ENCODE assay signal across 8 cellular contexts in genomic region chrX:8815460-8816065, GRCh38. TPM values are rescaled to one million over a fixed set of nuclear protein-coding genes. Genes with fewer than 3 reads are reported as not detected.
A peak's percentile ranks its signal among the peaks of the same experiment; 100 is the strongest.
DNase-seq lines count a peak whose midpoint lies in the region; ATAC-seq, FAIRE-seq and TF ChIP-seq lines count a peak whose summit lies in the region.

No MANE protein-coding gene starts in this region.

- no peak overlapping the region for H3K27ac Mint-ChIP-seq in naive B cell

- peak; percentile 99 for FAIRE-seq in A549 (lab: Jason Lieb, UNC)

- no peak overlapping the region for H2AFZ ChIP-seq in OCI-LY1 (ENCODE audit: low read length)

- CTCF ChIA-PET in A549 (lab: Yijun Ruan, JAX), result interaction anchor here (0.6 to 2.1 kb wide), 19 partner anchors 11 to 1047 kb away, joined by 3 to 23 read pairs (median 3); no protein-coding TSS in a partner anchor

- no peaks in the 10 kb centered on the region for H3K9me3 Mint-ChIP-seq in naive B cell

- ATAC-seq in A549 (peak; percentile 62 to 79; a peak in 4 of 6 replicates), HG03175 (IDR thresholded peaks at IDR 0.05; ENCODE audit: unreplicated experiment) (peak; percentile 60), naive B cell (ENCODE audit: low read depth in 2 of 2) (peak in 1 of 2 donors; percentile 25), GM19452 (IDR thresholded peaks at IDR 0.05; ENCODE audit: unreplicated experiment) (no peak), GM19455 (IDR thresholded peaks at IDR 0.05; ENCODE audit: unreplicated experiment) (no peak)

- H4K20me1 ChIP-seq in OCI-LY1 (ENCODE audit: insufficient read depth, low read length), result no peaks in the 10 kb centered on the region

- no peaks in the 10 kb centered on the region for H3K4me1 ChIP-seq in A549
- H3K4me1 ChIP-seq in OCI-LY1 (ENCODE audit: insufficient read depth, low read length, severe bottlenecking), result no peaks in the 10 kb centered on the region

- H3K4me1 Mint-ChIP-seq in naive B cell, result no peaks in the 10 kb centered on the region

- H3K9ac ChIP-seq in OCI-LY1 (ENCODE audit: low read length), result no peak overlapping the region

- H3K9me3 ChIP-seq in A549 (no peaks in the 10 kb centered on the region), OCI-LY1 (ENCODE audit: low read length) (no peaks in the 10 kb centered on the region)

- no peaks in the 10 kb centered on the region for H3K36me3 ChIP-seq in OCI-LY1 (ENCODE audit: insufficient read depth, low read length)

- H3K27me3 ChIP-seq in OCI-LY1 (ENCODE audit: insufficient read depth, low read length) (no peaks in the 10 kb centered on the region), dorsolateral prefrontal cortex (peaks cover 0 to 40% (median 7%) of the 10 kb centered on the region in 45 donors)

- DNase-seq in A549 (ENCODE audit: low read depth in 1 of 2, low spot score in 1 of 2) (peak; percentile 40 to 45), ELF-1 (ENCODE audit: low read depth, low spot score) (peak; percentile 47), dorsolateral prefrontal cortex (peak in 1 of 10 donors; percentile 5), naive B cell (peak; percentile 27)

- H3K4me2 ChIP-seq in A549, result no peak overlapping the region
- no peak overlapping the region for H3K4me2 ChIP-seq in OCI-LY1 (ENCODE audit: low read length)

- no peaks in the 10 kb centered on the region for H3K36me3 Mint-ChIP-seq in naive B cell

- no peak for TF ChIP-seq EP300 in A549 (IDR thresholded peaks at IDR 0.05)

- H3K27ac ChIP-seq in A549, result no peak overlapping the region
- H3K27ac ChIP-seq in OCI-LY1 (ENCODE audit: low read depth, low read length, poor library complexity, severe bottlenecking), result no peak overlapping the region
- H3K27ac ChIP-seq in dorsolateral prefrontal cortex, result no peak overlapping the region

- H3F3A ChIP-seq in OCI-LY1 (ENCODE audit: insufficient read depth, low read length), result no peaks in the 10 kb centered on the region

- peaks cover 2 to 7% (median 3%) of the 10 kb centered on the region in 3 donors for H3K27me3 Mint-ChIP-seq in naive B cell

- H3K9me2 ChIP-seq in OCI-LY1 (ENCODE audit: low read depth, low read length), result no peaks in the 10 kb centered on the region

- H3K79me2 ChIP-seq in OCI-LY1 (ENCODE audit: insufficient read depth, low read length), result no peaks in the 10 kb centered on the region

- TF ChIP-seq CTCF in A549 (IDR thresholded peaks at IDR 0.05), result peak; percentile 69
- peak; percentile 58 for TF ChIP-seq CTCF in OCI-LY1 (IDR thresholded peaks at IDR 0.05; ENCODE audit: low read length)
- TF ChIP-seq CTCF in dorsolateral prefrontal cortex (IDR thresholded peaks at IDR 0.05 in 54 of 56, conservative IDR thresholded peaks at IDR 0.05 in 2 of 56; ENCODE audit: low read depth in 1 of 56, partially characterized antibody in 56 of 56), result peak; percentile 46 to 89 (median 79)

- H3K4me3 Mint-ChIP-seq in naive B cell, result no peak overlapping the region

- no peak for TF ChIP-seq POLR2A in A549 (IDR thresholded peaks at IDR 0.05; ENCODE audit: low read length)

- H3K4me3 ChIP-seq in A549, result no peak overlapping the region
- H3K4me3 ChIP-seq in OCI-LY1 (ENCODE audit: low read depth, low read length, poor library complexity, severe bottlenecking), result no peak overlapping the region
- no peak overlapping the region for H3K4me3 ChIP-seq in dorsolateral prefrontal cortex

- POLR2A ChIA-PET in A549 (lab: Yijun Ruan, JAX), result no interaction called here

- intact Hi-C loops in dorsolateral prefrontal cortex (cut with DNase I), result loop anchor here in 1 of 2 donors (5.0 to 10.0 kb wide), 2 partner anchors 71 to 892 kb away; no protein-coding TSS in a partner anchor

- peak; percentile 60 to 61 for TF ChIP-seq RAD21 in A549 (conservative IDR thresholded peaks at IDR 0.05 in 1 of 2, IDR thresholded peaks at IDR 0.05 in 1 of 2)

TF ChIP-seq in A549, 52 proteins besides CTCF, POLR2A, EP300 and RAD21:
- TF ChIP-seq CBX8 (IDR thresholded peaks at IDR 0.05), result no peak
- TF ChIP-seq SMC3 (IDR thresholded peaks at IDR 0.05), result peak; percentile 59

RNA-seq across cellular contexts. Expression of gene FAM9A, which starts 14.4 kb away (rescaled TPM):
- polyA plus RNA-seq in A549 (2011; rRNA removed) (not detected in 2 replicates), A549 (2017; fragmentation: RNase III; extraction: RNeasy Plus Mini Kit Qiagen cat#74134 plus additional on column Dnase treatment) (not detected in 3 replicates), naive B cell (ENCODE audit: low read depth in 6 of 6) (not detected)
- not detected in 2 replicates for polyA plus RNA-seq in A549 (2012; cell fraction: cytosol; rRNA removed)
- not detected in 2 replicates for polyA plus RNA-seq in A549 (2012; cell fraction: nucleus; rRNA removed)
- not detected in 2 replicates for polyA minus RNA-seq in A549 (2011; rRNA and poly(A)+ RNA removed)
- total RNA-seq in dorsolateral prefrontal cortex, result not detected

Comparison
In these comparisons a context has a peak if more than half of its experiments do, and no peak if none do; other contexts are left out.
1. ATAC-seq: peak in A549 (2 of 2) and HG03175 (single experiment); none in GM19452 (single experiment) and GM19455 (single experiment).
2. Peak in every context shown above with its lines, with median percentiles within 50 percentile points of each other: CTCF ChIP-seq.